In the genomic region with DNA sequence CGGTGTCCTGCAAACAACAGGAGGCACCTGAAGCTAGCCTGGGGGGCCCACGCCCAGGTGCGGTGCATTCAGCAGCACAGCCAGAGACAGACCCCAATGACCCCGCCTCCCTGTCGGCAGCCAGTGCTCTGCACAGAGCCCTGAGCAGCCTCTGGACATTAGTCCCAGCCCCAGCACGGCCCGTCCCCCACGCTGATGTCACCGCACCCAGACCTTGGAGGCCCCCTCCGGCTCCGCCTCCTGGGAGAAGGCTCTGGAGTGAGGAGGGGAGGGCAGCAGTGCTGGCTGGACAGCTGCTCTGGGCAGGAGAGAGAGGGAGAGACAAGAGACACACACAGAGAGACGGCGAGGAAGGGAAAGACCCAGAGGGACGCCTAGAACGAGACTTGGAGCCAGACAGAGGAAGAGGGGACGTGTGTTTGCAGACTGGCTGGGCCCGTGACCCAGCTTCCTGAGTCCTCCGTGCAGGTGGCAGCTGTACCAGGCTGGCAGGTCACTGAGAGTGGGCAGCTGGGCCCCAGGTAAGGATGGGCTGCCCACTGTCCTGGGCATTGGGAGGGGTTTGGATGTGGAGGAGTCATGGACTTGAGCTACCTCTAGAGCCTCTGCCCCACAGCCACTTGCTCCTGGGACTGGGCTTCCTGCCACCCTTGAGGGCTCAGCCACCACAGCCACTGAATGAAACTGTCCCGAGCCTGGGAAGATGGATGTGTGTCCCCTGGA, we compare ENCODE assay signal across 8 cellular contexts. TPM values are rescaled to one million over a fixed set of nuclear protein-coding genes. Genes with fewer than 3 reads are reported as not detected.
DNase-seq lines count a peak whose midpoint lies in the region; ATAC-seq, FAIRE-seq and TF ChIP-seq lines count a peak whose summit lies in the region.

A gene (plus strand): TSS at position 278 of the 723 bp plus-strand sequence. CDS start 2,389 bp downstream, outside the sequence.

- H4K20me1 ChIP-seq in K562 (replicated peaks; ENCODE audit: control insufficient read depth, insufficient read depth, low read length), result peaks cover 13% of the 10 kb centered on the region; the same call in 1 of the 2 replicates

- peak within 1 kb of the TSS; percentile 72 for H3K4me2 ChIP-seq in K562 (ENCODE audit: insufficient read depth, low read length)

- no peak for TF ChIP-seq RAD21 in K562 (CRISPR knock-in tag; conservative IDR thresholded peaks at IDR 0.05 in 1 of 2, IDR thresholded peaks at IDR 0.05 in 1 of 2)

- peak within 1 kb of the TSS; percentile 20 to 62 for H3K4me3 ChIP-seq in CD4-positive, alpha-beta memory T cell (ENCODE audit: low read length in 2 of 2)
- H3K4me3 ChIP-seq in K562 (peak within 1 kb of the TSS; percentile 14), spleen (peak within 1 kb of the TSS; percentile 28 to 64 (median 34))

- no TSS peak for BruUV-seq in K562 (replicated peaks; lab: Mats Ljungman, UMichigan)

- H3K27me3 Mint-ChIP-seq in CD4-positive, alpha-beta memory T cell, result no peaks in the 10 kb centered on the region

- H3K79me2 ChIP-seq in K562 (ENCODE audit: control insufficient read depth, insufficient read depth, low read length), result no peaks in the 10 kb centered on the region

- intact Hi-C loops in CD4-positive, alpha-beta memory T cell (cut with micrococcal nuclease), result loop anchor here (1.0 kb wide), 1 partner anchor 491 kb away; no protein-coding TSS in a partner anchor
- intact Hi-C loops in K562 (cut with micrococcal nuclease) (loop anchor here (1.0 kb wide), 2 partner anchors 60 to 420 kb away; no protein-coding TSS in a partner anchor), spleen (cut with DNase I; ENCODE audit: low total_unique reads) (loop anchor here (5.0 kb wide), 2 partner anchors 59 to 419 kb away; no protein-coding TSS in a partner anchor)

- peaks cover 0 to 1% of the 10 kb centered on the region in 2 donors for H3K36me3 Mint-ChIP-seq in CD4-positive, alpha-beta memory T cell

- in situ Hi-C loops in K562 (cut with MboI), result no loop called here

- WGBS in K562 (ENCODE audit: insufficient coverage, low coverage, missing lambda C conversion rate), result 1% methylated on average over 13 of the region's 19 CpGs
- 23 to 31% (median 30%) methylated on average over 8 to 19 of the region's 19 CpGs for WGBS in spleen, 5 donors

- peak within 1 kb of the TSS; percentile 84 for H2AFZ ChIP-seq in K562 (ENCODE audit: low read depth, low read length)

- H3K27ac ChIP-seq in CD4-positive, alpha-beta memory T cell (ENCODE audit: low read depth, low read length), result no peak within 1 kb of the TSS
- H3K27ac ChIP-seq in K562 (ENCODE audit: extremely low read depth, low read depth, low read length) (no peak within 1 kb of the TSS), spleen (peak within 1 kb of the TSS in 1 of 8 donors; percentile 2)

- POLR2A ChIA-PET in CD4-positive, alpha-beta memory T cell (lab: Charles Lee; ENCODE audit: partially characterized antibody), result interaction anchor here (1.3 kb wide), 1 partner anchor 59 kb away, joined by 5 read pairs; no protein-coding TSS in a partner anchor
- POLR2A ChIA-PET in K562 (lab: Yijun Ruan, JAX), result interaction anchor here (0.6 to 1.1 kb wide), 5 partner anchors 8 to 74 kb away, joined by 3 to 4 read pairs (median 3); a partner anchor contains a TSS

- no peaks in the 10 kb centered on the region for H3K9me3 Mint-ChIP-seq in CD4-positive, alpha-beta memory T cell

- H3K4me1 ChIP-seq in CD4-positive, alpha-beta memory T cell (ENCODE audit: insufficient read depth, low read length), result peaks cover 14% of the 10 kb centered on the region
- H3K4me1 ChIP-seq in K562 (replicated peaks in 1 of 2; ENCODE audit: control insufficient read depth in 2 of 2, insufficient read depth in 2 of 2, low read length in 2 of 2) (peaks cover 0 to 20% of the 10 kb centered on the region in 2 experiments; a peak in 2 of 5 replicates), spleen (peaks cover 13 to 22% (median 18%) of the 10 kb centered on the region in 6 donors)

- ATAC-seq in K562, result peak; percentile 85

- CTCF ChIA-PET in CD4-positive, alpha-beta memory T cell (lab: Charles Lee; ENCODE audit: partially characterized antibody), result interaction anchor here (0.9 to 5.6 kb wide), 20 partner anchors 8 to 493 kb away, joined by 3 to 89 read pairs (median 7); no protein-coding TSS in a partner anchor
- CTCF ChIA-PET in K562 (lab: Yijun Ruan, JAX; ENCODE audit: low intra/inter-chr PET ratio), result interaction anchor here (0.9 to 3.1 kb wide), 6 partner anchors 59 to 491 kb away, joined by 3 to 23 read pairs (median 6); no protein-coding TSS in a partner anchor

- peak within 1 kb of the TSS; percentile 48 to 80 (median 73) for H3K4me3 Mint-ChIP-seq in CD4-positive, alpha-beta memory T cell

- H3K9me3 ChIP-seq in CD4-positive, alpha-beta memory T cell (ENCODE audit: control insufficient read depth in 1 of 2, low read length in 2 of 2), result no peaks in the 10 kb centered on the region
- H3K9me3 ChIP-seq in K562 (replicated peaks; ENCODE audit: control insufficient read depth, insufficient read depth, low read depth, low read length) (no peaks in the 10 kb centered on the region), spleen (no peaks in the 10 kb centered on the region)

- peak within 1 kb of the TSS in 1 of 2 experiments; percentile 66; a peak in 2 of 4 replicates for H3K9ac ChIP-seq in K562 (ENCODE audit: insufficient read depth in 1 of 2, low read depth in 2 of 2, low read length in 2 of 2)

- H3K4me1 Mint-ChIP-seq in CD4-positive, alpha-beta memory T cell, result peaks cover 3 to 17% (median 8%) of the 10 kb centered on the region in 4 donors

- no peak for TF ChIP-seq CTCF in K562 (IDR thresholded peaks at IDR 0.05 in 2 of 3, conservative IDR thresholded peaks at IDR 0.05 in 1 of 3; ENCODE audit: insufficient read depth in 2 of 3, low read depth in 1 of 3, low read length in 3 of 3)
- TF ChIP-seq CTCF in spleen (IDR thresholded peaks at IDR 0.05 in 8 of 11, conservative IDR thresholded peaks at IDR 0.05 in 3 of 11), result no peak

- H3K36me3 ChIP-seq in CD4-positive, alpha-beta memory T cell (ENCODE audit: insufficient read depth, low read length), result no peaks in the 10 kb centered on the region
- H3K36me3 ChIP-seq in K562 (ENCODE audit: control insufficient read depth, insufficient read depth, low read length) (no peaks in the 10 kb centered on the region), spleen (peaks cover 0 to 15% (median 0%) of the 10 kb centered on the region in 6 donors)

- H3K9me1 ChIP-seq in K562 (ENCODE audit: control insufficient read depth, insufficient read depth, low read length), result no peaks in the 10 kb centered on the region

- no peak for TF ChIP-seq EP300 in K562 (IDR thresholded peaks at IDR 0.05; ENCODE audit: low read length)

- no peak for DNase-seq in CD4-positive, alpha-beta memory T cell
- DNase-seq in NCI-H146 treated with DMSO at 0.1 percent for 48 hours (lab: John Stamatoyannopoulos, UW; ENCODE audit: unreplicated experiment) (peak; percentile 86), K562 (ENCODE audit: extremely low read depth in 1 of 4, low spot score in 3 of 4) (peak; percentile 54 to 77 (median 66)), iris pigment epithelial cell (ENCODE audit: low read depth) (peak; percentile 45), spleen (no peak), NOMO-1 treated with dmso at 0.1 percent for 144 hours (lab: John Stamatoyannopoulos, UW; ENCODE audit: unreplicated experiment) (no peak), occipital lobe (lab: John Stamatoyannopoulos, UW) (no peak), COLO829 (ENCODE audit: low spot score) (no peak)

- no peaks in the 10 kb centered on the region for H3K27me3 ChIP-seq in CD4-positive, alpha-beta memory T cell (ENCODE audit: insufficient read depth, low read length)
- H3K27me3 ChIP-seq in K562 (ENCODE audit: control insufficient read depth in 2 of 2, insufficient read depth in 2 of 2, low read length in 2 of 2) (peaks cover 4 to 46% of the 10 kb centered on the region in 2 experiments; a peak in 4 of 5 replicates), spleen (replicated peaks in 1 of 7) (peaks cover 0 to 27% (median 0%) of the 10 kb centered on the region in 7 donors)

- TF ChIP-seq POLR2A in K562 (conservative IDR thresholded peaks at IDR 0.05) (no peak), spleen (IDR thresholded peaks at IDR 0.05) (no peak)

- FAIRE-seq in K562 (lab: Jason Lieb, UNC), result peak; percentile 46

- peak within 1 kb of the TSS in 4 of 7 donors; percentile 35 to 83 (median 54) for H3K27ac Mint-ChIP-seq in CD4-positive, alpha-beta memory T cell

TF ChIP-seq in K562, 482 proteins besides CTCF, POLR2A, EP300 and RAD21 (continues in another document):
- TF ChIP-seq, protein P1, sequence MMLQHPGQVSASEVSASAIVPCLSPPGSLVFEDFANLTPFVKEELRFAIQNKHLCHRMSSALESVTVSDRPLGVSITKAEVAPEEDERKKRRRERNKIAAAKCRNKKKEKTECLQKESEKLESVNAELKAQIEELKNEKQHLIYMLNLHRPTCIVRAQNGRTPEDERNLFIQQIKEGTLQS (IDR thresholded peaks at IDR 0.05), result peak; percentile 59
- TF ChIP-seq, protein P1 (CRISPR knock-in tag; conservative IDR thresholded peaks at IDR 0.05), result no peak

RNA-seq across cellular contexts. Expression of the gene that starts here (rescaled TPM):
- under 1 TPM; 0.20 to 0.47 TPM for total RNA-seq in CD4-positive, alpha-beta memory T cell
- polyA plus RNA-seq in CD4-positive, alpha-beta memory T cell, result under 1 TPM in 1 of 2 donors, not detected in 1; 0.24 TPM
- total RNA-seq in K562 (2011; cell fraction: chromatin; rRNA removed; ENCODE audit: low replicate concordance), result 1.1 and 2.5 TPM in 2 replicates
- total RNA-seq in K562 (2011; cell fraction: nucleolus; rRNA removed), result 0.79 and 1.0 TPM in 2 replicates
- total RNA-seq in K562 (2011; cell fraction: nucleoplasm; rRNA removed), result 0.53 and 0.73 TPM in 2 replicates
- 0.04 and 0.09 TPM in 2 replicates for total RNA-seq in K562 (2014; rRNA removed)
- 0.04 TPM in 1 of 2 replicates, not detected in the other for total RNA-seq in K562 (2014; rRNA removed; fragmentation: Illumina TruSeq; extraction: Trizol)
- 0.07 TPM in 1 of 2 replicates, not detected in the other for total RNA-seq in K562 (2015; rRNA removed; fragmentation: Illumina TruSeq; extraction: Trizol)
- total RNA-seq in K562 (2021), result 0.07 and 0.11 TPM in 2 replicates
- polyA plus RNA-seq in K562 (2011; rRNA removed), result 0.10 and 0.14 TPM in 2 replicates
- 0.13 and 0.19 TPM in 2 replicates for polyA plus RNA-seq in K562 (2011; cell fraction: cytosol; rRNA removed)
- 1.0 and 1.3 TPM in 2 replicates for polyA plus RNA-seq in K562 (2011; cell fraction: nucleus; rRNA removed)
- polyA plus RNA-seq in K562 (2012), result 0.04 and 0.35 TPM in 2 replicates
- 0.03 and 0.06 TPM in 2 replicates for polyA plus RNA-seq in K562 (2014; fragmentation: Illumina TruSeq; extraction: Trizol)
- under 1 TPM in 1 of 2 experiments, not detected in 1; 0.01 TPM for polyA plus RNA-seq in K562 (2014; fragmentation: Nextera tagmentation; extraction: Ambion mirVana)
- 0.11 TPM in 1 of 2 replicates, not detected in the other for polyA plus RNA-seq in K562 (2014; rRNA removed)
- polyA minus RNA-seq in K562 (2011; rRNA and poly(A)+ RNA removed), result 0.11 and 0.21 TPM in 2 replicates
- not detected in 2 replicates for polyA minus RNA-seq in K562 (2011; cell fraction: cytosol; rRNA and poly(A)+ RNA removed)
- 0.22 and 0.40 TPM in 2 replicates for polyA minus RNA-seq in K562 (2011; cell fraction: nucleus; rRNA and poly(A)+ RNA removed)
- 100 to 1,000 TPM in 1 of 7 donors, 10 to 100 TPM in 6; 27.2 to 147 (median 61.0) TPM for total RNA-seq in spleen
- 10 to 100 TPM in 2 of 3 donors, 1 to 10 TPM in 1; 3.5 to 14.3 (median 11.3) TPM for polyA plus RNA-seq in spleen
- total RNA-seq in occipital lobe, result 0.47 TPM

Comparison
In these comparisons a context has a peak if more than half of its experiments do, and no peak if none do; other contexts are left out.
1. RNA of the gene that starts here (total RNA-seq): 27.2 to 147 TPM in spleen; 0.20 to 0.47 TPM in CD4-positive, alpha-beta memory T cell, 0.47 TPM in occipital lobe (single experiment) and 0.04 to 2.5 TPM in K562; every median in the first group is over 4 times any median in the second.
2. DNase-seq: peak in NCI-H146 treated with DMSO at 0.1 percent for 48 hours (single experiment), K562 (4 of 4) and iris pigment epithelial cell (single experiment); none in CD4-positive, alpha-beta memory T cell (0 of 5), spleen (single experiment), NOMO-1 treated with dmso at 0.1 percent for 144 hours (single experiment), occipital lobe (single experiment) and COLO829 (single experiment).
3. Peak in every context shown above with its lines, with median percentiles within 50 percentile points of each other: H3K4me3 ChIP-seq.